1 cellular context compared by ENCODE assay signal in the genomic region with DNA sequence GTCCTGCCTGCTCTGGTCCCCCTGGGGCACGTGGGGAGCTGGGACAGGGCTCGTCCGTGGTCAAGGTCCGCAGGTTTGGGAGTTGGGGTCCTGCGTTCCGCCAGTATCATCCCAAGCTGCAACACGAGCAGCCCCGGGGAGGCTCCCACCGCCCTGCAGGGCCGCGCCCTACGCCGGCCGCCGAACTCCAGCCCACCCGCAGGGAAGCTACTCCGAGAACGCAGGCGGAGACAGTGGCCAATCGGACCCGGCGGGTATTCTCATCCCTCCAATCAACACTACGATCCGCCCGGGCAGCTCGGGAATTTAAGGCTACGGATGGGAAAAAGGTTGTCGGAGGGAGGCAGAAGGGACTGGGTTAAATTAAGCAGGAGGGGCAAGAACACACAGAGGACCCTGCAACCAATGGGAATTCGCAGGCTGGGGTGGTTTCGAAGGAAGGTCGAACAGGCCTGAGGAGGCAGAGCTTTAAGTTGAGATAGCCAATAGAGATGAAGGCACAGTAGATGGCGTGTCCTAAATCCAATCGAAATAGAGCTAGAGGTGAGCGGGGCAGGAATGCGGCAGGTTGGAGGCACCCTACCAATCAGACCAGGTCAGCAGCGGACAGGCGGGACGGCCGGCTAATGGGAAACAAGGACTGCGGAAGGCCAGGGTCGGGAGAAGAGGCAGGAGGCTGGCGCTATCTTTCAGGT.
TF ChIP-seq lines count a peak whose summit lies in the region.

No MANE protein-coding gene starts in this region.

TF ChIP-seq in HEK293, 187 proteins besides CTCF, POLR2A, EP300 and RAD21 (continued from another document and continues in another):
- TF ChIP-seq, protein P1, sequence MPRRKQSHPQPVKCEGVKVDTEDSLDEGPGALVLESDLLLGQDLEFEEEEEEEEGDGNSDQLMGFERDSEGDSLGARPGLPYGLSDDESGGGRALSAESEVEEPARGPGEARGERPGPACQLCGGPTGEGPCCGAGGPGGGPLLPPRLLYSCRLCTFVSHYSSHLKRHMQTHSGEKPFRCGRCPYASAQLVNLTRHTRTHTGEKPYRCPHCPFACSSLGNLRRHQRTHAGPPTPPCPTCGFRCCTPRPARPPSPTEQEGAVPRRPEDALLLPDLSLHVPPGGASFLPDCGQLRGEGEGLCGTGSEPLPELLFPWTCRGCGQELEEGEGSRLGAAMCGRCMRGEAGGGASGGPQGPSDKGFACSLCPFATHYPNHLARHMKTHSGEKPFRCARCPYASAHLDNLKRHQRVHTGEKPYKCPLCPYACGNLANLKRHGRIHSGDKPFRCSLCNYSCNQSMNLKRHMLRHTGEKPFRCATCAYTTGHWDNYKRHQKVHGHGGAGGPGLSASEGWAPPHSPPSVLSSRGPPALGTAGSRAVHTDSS (tag by site-specific recombination; IDR thresholded peaks at IDR 0.05), result no peak
- no peak for TF ChIP-seq MYNN (tag by site-specific recombination; IDR thresholded peaks at IDR 0.05; ENCODE audit: borderline replicate concordance)
- TF ChIP-seq ZNF132 (tag by site-specific recombination; IDR thresholded peaks at IDR 0.05; ENCODE audit: borderline replicate concordance), result no peak
- no peak for TF ChIP-seq ZNF549 (tag by site-specific recombination; IDR thresholded peaks at IDR 0.05)
- no peak for TF ChIP-seq SCRT1 (tag by site-specific recombination; IDR thresholded peaks at IDR 0.05; ENCODE audit: borderline replicate concordance)
- TF ChIP-seq KLF1 (tag by site-specific recombination; IDR thresholded peaks at IDR 0.05), result peak; percentile 86
- no peak for TF ChIP-seq ZNF510 (tag by site-specific recombination; IDR thresholded peaks at IDR 0.05; ENCODE audit: insufficient replicate concordance)
- no peak for TF ChIP-seq ZNF624 (tag by site-specific recombination; IDR thresholded peaks at IDR 0.05)
- TF ChIP-seq SP7 (tag by site-specific recombination; IDR thresholded peaks at IDR 0.05), result no peak
- TF ChIP-seq FEZF1 (tag by site-specific recombination; IDR thresholded peaks at IDR 0.05), result no peak; the same call in 1 of the 2 replicates
- TF ChIP-seq ZNF24 (tag by site-specific recombination; IDR thresholded peaks at IDR 0.05), result no peak
- TF ChIP-seq ZBTB17 (tag by site-specific recombination; IDR thresholded peaks at IDR 0.05), result peak; percentile 95
- peak; percentile 41 for TF ChIP-seq ZEB2 (tag by site-specific recombination; IDR thresholded peaks at IDR 0.05)
- TF ChIP-seq, protein P2, sequence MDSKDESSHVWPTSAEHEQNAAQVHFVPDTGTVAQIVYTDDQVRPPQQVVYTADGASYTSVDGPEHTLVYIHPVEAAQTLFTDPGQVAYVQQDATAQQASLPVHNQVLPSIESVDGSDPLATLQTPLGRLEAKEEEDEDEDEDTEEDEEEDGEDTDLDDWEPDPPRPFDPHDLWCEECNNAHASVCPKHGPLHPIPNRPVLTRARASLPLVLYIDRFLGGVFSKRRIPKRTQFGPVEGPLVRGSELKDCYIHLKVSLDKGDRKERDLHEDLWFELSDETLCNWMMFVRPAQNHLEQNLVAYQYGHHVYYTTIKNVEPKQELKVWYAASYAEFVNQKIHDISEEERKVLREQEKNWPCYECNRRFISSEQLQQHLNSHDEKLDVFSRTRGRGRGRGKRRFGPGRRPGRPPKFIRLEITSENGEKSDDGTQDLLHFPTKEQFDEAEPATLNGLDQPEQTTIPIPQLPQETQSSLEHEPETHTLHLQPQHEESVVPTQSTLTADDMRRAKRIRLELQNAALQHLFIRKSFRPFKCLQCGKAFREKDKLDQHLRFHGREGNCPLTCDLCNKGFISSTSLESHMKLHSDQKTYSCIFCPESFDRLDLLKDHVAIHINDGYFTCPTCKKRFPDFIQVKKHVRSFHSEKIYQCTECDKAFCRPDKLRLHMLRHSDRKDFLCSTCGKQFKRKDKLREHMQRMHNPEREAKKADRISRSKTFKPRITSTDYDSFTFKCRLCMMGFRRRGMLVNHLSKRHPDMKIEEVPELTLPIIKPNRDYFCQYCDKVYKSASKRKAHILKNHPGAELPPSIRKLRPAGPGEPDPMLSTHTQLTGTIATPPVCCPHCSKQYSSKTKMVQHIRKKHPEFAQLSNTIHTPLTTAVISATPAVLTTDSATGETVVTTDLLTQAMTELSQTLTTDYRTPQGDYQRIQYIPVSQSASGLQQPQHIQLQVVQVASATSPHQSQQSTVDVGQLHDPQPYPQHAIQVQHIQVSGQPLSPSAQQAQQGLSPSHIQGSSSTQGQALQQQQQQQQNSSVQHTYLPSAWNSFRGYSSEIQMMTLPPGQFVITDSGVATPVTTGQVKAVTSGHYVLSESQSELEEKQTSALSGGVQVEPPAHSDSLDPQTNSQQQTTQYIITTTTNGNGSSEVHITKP (tag by site-specific recombination; IDR thresholded peaks at IDR 0.05), result peak; percentile 77
- peak; percentile 7 for TF ChIP-seq SETDB1 (IDR thresholded peaks at IDR 0.05; ENCODE audit: insufficient read length, low read length)
- TF ChIP-seq ZNF366 (tag by site-specific recombination; conservative IDR thresholded peaks at IDR 0.05), result peak; percentile 86
- TF ChIP-seq, protein P3, sequence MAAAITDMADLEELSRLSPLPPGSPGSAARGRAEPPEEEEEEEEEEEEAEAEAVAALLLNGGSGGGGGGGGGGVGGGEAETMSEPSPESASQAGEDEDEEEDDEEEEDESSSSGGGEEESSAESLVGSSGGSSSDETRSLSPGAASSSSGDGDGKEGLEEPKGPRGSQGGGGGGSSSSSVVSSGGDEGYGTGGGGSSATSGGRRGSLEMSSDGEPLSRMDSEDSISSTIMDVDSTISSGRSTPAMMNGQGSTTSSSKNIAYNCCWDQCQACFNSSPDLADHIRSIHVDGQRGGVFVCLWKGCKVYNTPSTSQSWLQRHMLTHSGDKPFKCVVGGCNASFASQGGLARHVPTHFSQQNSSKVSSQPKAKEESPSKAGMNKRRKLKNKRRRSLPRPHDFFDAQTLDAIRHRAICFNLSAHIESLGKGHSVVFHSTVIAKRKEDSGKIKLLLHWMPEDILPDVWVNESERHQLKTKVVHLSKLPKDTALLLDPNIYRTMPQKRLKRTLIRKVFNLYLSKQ (tag by site-specific recombination; IDR thresholded peaks at IDR 0.05; ENCODE audit: borderline replicate concordance), result no peak
- no peak for TF ChIP-seq ZNF777 (tag by site-specific recombination; IDR thresholded peaks at IDR 0.05; ENCODE audit: borderline replicate concordance)
- no peak for TF ChIP-seq ZNF791 (tag by site-specific recombination; IDR thresholded peaks at IDR 0.05)
- TF ChIP-seq, protein P4, sequence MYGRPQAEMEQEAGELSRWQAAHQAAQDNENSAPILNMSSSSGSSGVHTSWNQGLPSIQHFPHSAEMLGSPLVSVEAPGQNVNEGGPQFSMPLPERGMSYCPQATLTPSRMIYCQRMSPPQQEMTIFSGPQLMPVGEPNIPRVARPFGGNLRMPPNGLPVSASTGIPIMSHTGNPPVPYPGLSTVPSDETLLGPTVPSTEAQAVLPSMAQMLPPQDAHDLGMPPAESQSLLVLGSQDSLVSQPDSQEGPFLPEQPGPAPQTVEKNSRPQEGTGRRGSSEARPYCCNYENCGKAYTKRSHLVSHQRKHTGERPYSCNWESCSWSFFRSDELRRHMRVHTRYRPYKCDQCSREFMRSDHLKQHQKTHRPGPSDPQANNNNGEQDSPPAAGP (tag by site-specific recombination; IDR thresholded peaks at IDR 0.05), result no peak; the same call in 1 of the 2 replicates
- peak; percentile 39 for TF ChIP-seq WT1 (tag by site-specific recombination; IDR thresholded peaks at IDR 0.05)
- TF ChIP-seq ZSCAN23 (tag by site-specific recombination; IDR thresholded peaks at IDR 0.05), result no peak
- TF ChIP-seq, protein P5, sequence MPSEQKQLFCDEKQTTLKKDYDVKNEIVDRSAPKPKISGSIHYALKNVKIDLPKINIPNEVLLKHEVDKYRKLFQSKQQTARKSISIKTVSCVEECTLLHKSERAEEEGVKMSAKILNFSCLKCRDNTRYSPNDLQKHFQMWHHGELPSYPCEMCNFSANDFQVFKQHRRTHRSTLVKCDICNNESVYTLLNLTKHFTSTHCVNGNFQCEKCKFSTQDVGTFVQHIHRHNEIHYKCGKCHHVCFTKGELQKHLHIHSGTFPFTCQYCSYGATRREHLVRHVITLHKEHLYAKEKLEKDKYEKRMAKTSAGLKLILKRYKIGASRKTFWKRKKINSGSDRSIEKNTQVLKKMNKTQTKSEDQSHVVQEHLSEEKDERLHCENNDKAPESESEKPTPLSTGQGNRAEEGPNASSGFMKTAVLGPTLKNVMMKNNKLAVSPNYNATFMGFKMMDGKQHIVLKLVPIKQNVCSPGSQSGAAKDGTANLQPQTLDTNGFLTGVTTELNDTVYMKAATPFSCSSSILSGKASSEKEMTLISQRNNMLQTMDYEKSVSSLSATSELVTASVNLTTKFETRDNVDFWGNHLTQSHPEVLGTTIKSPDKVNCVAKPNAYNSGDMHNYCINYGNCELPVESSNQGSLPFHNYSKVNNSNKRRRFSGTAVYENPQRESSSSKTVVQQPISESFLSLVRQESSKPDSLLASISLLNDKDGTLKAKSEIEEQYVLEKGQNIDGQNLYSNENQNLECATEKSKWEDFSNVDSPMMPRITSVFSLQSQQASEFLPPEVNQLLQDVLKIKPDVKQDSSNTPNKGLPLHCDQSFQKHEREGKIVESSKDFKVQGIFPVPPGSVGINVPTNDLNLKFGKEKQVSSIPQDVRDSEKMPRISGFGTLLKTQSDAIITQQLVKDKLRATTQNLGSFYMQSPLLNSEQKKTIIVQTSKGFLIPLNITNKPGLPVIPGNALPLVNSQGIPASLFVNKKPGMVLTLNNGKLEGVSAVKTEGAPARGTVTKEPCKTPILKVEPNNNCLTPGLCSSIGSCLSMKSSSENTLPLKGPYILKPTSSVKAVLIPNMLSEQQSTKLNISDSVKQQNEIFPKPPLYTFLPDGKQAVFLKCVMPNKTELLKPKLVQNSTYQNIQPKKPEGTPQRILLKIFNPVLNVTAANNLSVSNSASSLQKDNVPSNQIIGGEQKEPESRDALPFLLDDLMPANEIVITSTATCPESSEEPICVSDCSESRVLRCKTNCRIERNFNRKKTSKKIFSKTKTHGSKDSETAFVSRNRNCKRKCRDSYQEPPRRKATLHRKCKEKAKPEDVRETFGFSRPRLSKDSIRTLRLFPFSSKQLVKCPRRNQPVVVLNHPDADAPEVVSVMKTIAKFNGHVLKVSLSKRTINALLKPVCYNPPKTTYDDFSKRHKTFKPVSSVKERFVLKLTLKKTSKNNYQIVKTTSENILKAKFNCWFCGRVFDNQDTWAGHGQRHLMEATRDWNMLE (tag by site-specific recombination; conservative IDR thresholded peaks at IDR 0.05; ENCODE audit: low read depth), result no peak
- TF ChIP-seq ZNF747 (tag by site-specific recombination; IDR thresholded peaks at IDR 0.05), result no peak
- TF ChIP-seq ZNF626 (tag by site-specific recombination; IDR thresholded peaks at IDR 0.05), result no peak
- no peak for TF ChIP-seq ZNF311 (tag by site-specific recombination; IDR thresholded peaks at IDR 0.05; ENCODE audit: borderline replicate concordance)
- peak; percentile 77 for TF ChIP-seq ZNF76 (tag by site-specific recombination; IDR thresholded peaks at IDR 0.05; ENCODE audit: borderline replicate concordance, low read depth)
- TF ChIP-seq, protein P6, sequence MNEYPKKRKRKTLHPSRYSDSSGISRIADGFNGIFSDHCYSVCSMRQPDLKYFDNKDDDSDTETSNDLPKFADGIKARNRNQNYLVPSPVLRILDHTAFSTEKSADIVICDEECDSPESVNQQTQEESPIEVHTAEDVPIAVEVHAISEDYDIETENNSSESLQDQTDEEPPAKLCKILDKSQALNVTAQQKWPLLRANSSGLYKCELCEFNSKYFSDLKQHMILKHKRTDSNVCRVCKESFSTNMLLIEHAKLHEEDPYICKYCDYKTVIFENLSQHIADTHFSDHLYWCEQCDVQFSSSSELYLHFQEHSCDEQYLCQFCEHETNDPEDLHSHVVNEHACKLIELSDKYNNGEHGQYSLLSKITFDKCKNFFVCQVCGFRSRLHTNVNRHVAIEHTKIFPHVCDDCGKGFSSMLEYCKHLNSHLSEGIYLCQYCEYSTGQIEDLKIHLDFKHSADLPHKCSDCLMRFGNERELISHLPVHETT (tag by site-specific recombination; IDR thresholded peaks at IDR 0.05), result no peak
- TF ChIP-seq, protein P7, sequence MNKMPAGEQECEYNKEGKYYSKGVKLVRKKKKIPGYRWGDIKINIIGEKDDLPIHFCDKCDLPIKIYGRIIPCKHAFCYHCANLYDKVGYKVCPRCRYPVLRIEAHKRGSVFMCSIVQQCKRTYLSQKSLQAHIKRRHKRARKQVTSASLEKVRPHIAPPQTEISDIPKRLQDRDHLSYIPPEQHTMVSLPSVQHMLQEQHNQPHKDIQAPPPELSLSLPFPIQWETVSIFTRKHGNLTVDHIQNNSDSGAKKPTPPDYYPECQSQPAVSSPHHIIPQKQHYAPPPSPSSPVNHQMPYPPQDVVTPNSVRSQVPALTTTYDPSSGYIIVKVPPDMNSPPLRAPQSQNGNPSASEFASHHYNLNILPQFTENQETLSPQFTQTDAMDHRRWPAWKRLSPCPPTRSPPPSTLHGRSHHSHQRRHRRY (tag by site-specific recombination; IDR thresholded peaks at IDR 0.05), result no peak
- no peak for TF ChIP-seq OSR2 (tag by site-specific recombination; IDR thresholded peaks at IDR 0.05)
- no peak for TF ChIP-seq ZNF664 (tag by site-specific recombination; IDR thresholded peaks at IDR 0.05)
- TF ChIP-seq ZNF830 (tag by site-specific recombination; IDR thresholded peaks at IDR 0.05; ENCODE audit: low read depth), result no peak
- TF ChIP-seq, protein P8, sequence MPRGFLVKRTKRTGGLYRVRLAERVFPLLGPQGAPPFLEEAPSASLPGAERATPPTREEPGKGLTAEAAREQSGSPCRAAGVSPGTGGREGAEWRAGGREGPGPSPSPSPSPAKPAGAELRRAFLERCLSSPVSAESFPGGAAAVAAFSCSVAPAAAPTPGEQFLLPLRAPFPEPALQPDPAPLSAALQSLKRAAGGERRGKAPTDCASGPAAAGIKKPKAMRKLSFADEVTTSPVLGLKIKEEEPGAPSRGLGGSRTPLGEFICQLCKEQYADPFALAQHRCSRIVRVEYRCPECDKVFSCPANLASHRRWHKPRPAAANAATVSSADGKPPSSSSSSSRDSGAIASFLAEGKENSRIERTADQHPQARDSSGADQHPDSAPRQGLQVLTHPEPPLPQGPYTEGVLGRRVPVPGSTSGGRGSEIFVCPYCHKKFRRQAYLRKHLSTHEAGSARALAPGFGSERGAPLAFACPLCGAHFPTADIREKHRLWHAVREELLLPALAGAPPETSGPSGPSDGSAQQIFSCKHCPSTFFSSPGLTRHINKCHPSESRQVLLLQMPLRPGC (tag by site-specific recombination; IDR thresholded peaks at IDR 0.05), result 0 out of 2 replicates have a peak, but pooled peaks have one; percentile 10
- TF ChIP-seq ZNF121 (tag by site-specific recombination; IDR thresholded peaks at IDR 0.05), result no peak
- 0 out of 2 replicates have a peak, but pooled peaks have one; percentile 20 for TF ChIP-seq ZFHX2 (tag by site-specific recombination; conservative IDR thresholded peaks at IDR 0.05)
- TF ChIP-seq ZNF416 (tag by site-specific recombination; IDR thresholded peaks at IDR 0.05), result no peak
- peak; percentile 95 for TF ChIP-seq ZBTB8A (tag by site-specific recombination; IDR thresholded peaks at IDR 0.05)
- no peak for TF ChIP-seq ZNF707 (tag by site-specific recombination; IDR thresholded peaks at IDR 0.05)
- TF ChIP-seq, protein P9, sequence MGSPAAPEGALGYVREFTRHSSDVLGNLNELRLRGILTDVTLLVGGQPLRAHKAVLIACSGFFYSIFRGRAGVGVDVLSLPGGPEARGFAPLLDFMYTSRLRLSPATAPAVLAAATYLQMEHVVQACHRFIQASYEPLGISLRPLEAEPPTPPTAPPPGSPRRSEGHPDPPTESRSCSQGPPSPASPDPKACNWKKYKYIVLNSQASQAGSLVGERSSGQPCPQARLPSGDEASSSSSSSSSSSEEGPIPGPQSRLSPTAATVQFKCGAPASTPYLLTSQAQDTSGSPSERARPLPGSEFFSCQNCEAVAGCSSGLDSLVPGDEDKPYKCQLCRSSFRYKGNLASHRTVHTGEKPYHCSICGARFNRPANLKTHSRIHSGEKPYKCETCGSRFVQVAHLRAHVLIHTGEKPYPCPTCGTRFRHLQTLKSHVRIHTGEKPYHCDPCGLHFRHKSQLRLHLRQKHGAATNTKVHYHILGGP (tag by site-specific recombination; IDR thresholded peaks at IDR 0.05), result no peak
